In genomic region chr2:65378308-65378689, GRCh38 we compare ENCODE assay signal across 14 cellular contexts. TPM values are rescaled to one million over a fixed set of nuclear protein-coding genes. Genes with fewer than 3 reads are reported as not detected.
DNase-seq lines count a peak whose midpoint lies in the region; ATAC-seq and TF ChIP-seq lines count a peak whose summit lies in the region.
"Had no signal": no experiment of that assay in that cellular context is flagged by ENCODE, and none has a peak within 500 bp of the region (broad histone marks: within the 10 kb centered on the region; RNA-seq: fewer than 3 reads in every experiment).

No MANE protein-coding gene starts in this region.

- intact Hi-C loops in IMR-90 (cut with micrococcal nuclease) (no loop called here), colonic mucosa (cut with DNase I) (no loop called here)

- TF ChIP-seq CTCF in IMR-90 (conservative IDR thresholded peaks at IDR 0.05; ENCODE audit: low read depth, low read length) (no peak), colonic mucosa (IDR thresholded peaks at IDR 0.05) (no peak), RWPE1 (conservative IDR thresholded peaks at IDR 0.05; ENCODE audit: low read depth) (no peak)

- peaks cover 45% of the 10 kb centered on the region for H3K4me1 Mint-ChIP-seq in T-helper 1 cell treated with Interleukin-12 subunit alpha and Interleukin-12 subunit beta and Interleukin-4 antibody, amounts not matched to agents 30 μg/mL and 1 μg/mL, for 36 hours (ENCODE audit: low read depth)

- H4K8ac ChIP-seq in IMR-90 (ENCODE audit: low read depth in 2 of 2, low read length in 2 of 2) (no peak overlapping the region; a peak in 1 of 4 replicates), trophoblast cell (ENCODE audit: low read depth, low read length) (no peak overlapping the region)

- CTCF ChIA-PET in IMR-90 (lab: Yijun Ruan, JAX): interaction anchor here (1.7 kb wide), 1 partner anchor 12 kb away, joined by 4 read pairs; no protein-coding TSS in a partner anchor
- CTCF ChIA-PET in RWPE1 (lab: Yijun Ruan, JAX): interaction anchor here (1.2 to 1.4 kb wide), 2 partner anchors 11 to 113 kb away, joined by 3 to 4 read pairs; no protein-coding TSS in a partner anchor

- H3K4ac ChIP-seq in IMR-90 (ENCODE audit: low read depth, low read length) (0 out of 2 replicates have a peak overlapping the region, but pooled peaks have one; percentile 8), trophoblast cell (ENCODE audit: low read depth, low read length) (no peak overlapping the region)

- no peak for ATAC-seq in IMR-90 (ENCODE audit: low read depth)

- peaks cover 43% of the 10 kb centered on the region for H4K20me1 ChIP-seq in IMR-90 (ENCODE audit: insufficient read depth, low read length)

- TF ChIP-seq RAD21 in IMR-90 (IDR thresholded peaks at IDR 0.05; ENCODE audit: low read length): no peak

- H2BK12ac ChIP-seq in trophoblast cell (ENCODE audit: low read length): no peak overlapping the region

- H3K36me3 Mint-ChIP-seq in T-helper 1 cell treated with Interleukin-12 subunit alpha and Interleukin-12 subunit beta and Interleukin-4 antibody, amounts not matched to agents 30 μg/mL and 1 μg/mL, for 36 hours (ENCODE audit: low read depth): peaks cover 3% of the 10 kb centered on the region

- H3K9me3 Mint-ChIP-seq in T-helper 1 cell treated with Interleukin-12 subunit alpha and Interleukin-12 subunit beta and Interleukin-4 antibody, amounts not matched to agents 30 μg/mL and 1 μg/mL, for 36 hours: no peaks in the 10 kb centered on the region

- peak overlapping the region; percentile 30; the same call in 1 of the 2 replicates for H3K14ac ChIP-seq in IMR-90 (replicated peaks; ENCODE audit: low read depth, low read length)
- no peak overlapping the region for H3K14ac ChIP-seq in trophoblast cell (ENCODE audit: low read length)

- H3K23ac ChIP-seq in IMR-90 (ENCODE audit: low read depth, low read length): peak overlapping the region; percentile 48; the same call in 1 of the 2 replicates
- H3K23ac ChIP-seq in trophoblast cell (ENCODE audit: low read length): no peak overlapping the region

- H3K27ac ChIP-seq in IMR-90 (ENCODE audit: insufficient read depth, low read length) (no peak overlapping the region), colonic mucosa (peak overlapping the region; percentile 38), trophoblast cell (ENCODE audit: low read depth, low read length) (no peak overlapping the region), RWPE1 (no peak overlapping the region)
- H3K27ac ChIP-seq: HL-60 had no signal

- no peak overlapping the region for H2AFZ ChIP-seq in IMR-90 (replicated peaks; ENCODE audit: low read length, poor library complexity)
- no peak overlapping the region for H2AFZ ChIP-seq in trophoblast cell (ENCODE audit: insufficient read depth, low read length, poor library complexity)

- H3K27me3 ChIP-seq in IMR-90 (ENCODE audit: control insufficient read depth, insufficient read depth, low read length): no peaks in the 10 kb centered on the region
- H3K27me3 ChIP-seq in colonic mucosa: no peaks in the 10 kb centered on the region
- no peaks in the 10 kb centered on the region for H3K27me3 ChIP-seq in trophoblast cell (ENCODE audit: insufficient read depth, low read length)

- H3K4me3 ChIP-seq in IMR-90 (ENCODE audit: insufficient read depth, low read depth, low read length) (no peak overlapping the region), colonic mucosa (no peak overlapping the region), trophoblast cell (ENCODE audit: low read depth, low read length) (no peak overlapping the region)

- H3K27me3 Mint-ChIP-seq in T-helper 1 cell treated with Interleukin-12 subunit alpha and Interleukin-12 subunit beta and Interleukin-4 antibody, amounts not matched to agents 30 μg/mL and 1 μg/mL, for 36 hours (ENCODE audit: low read depth): no peaks in the 10 kb centered on the region

- dilution Hi-C loops in IMR-90 (cut with HindIII; ENCODE audit: low sequenced_read_pairs, unreplicated experiment): no loop called here

- in situ Hi-C loops in IMR-90 (cut with MboI; ENCODE audit: low sequenced_read_pairs): no loop called here

- H4K91ac ChIP-seq in IMR-90 (ENCODE audit: insufficient read depth, low read depth, low read length) (no peak overlapping the region), trophoblast cell (ENCODE audit: low read depth, low read length) (no peak overlapping the region)

- H2BK120ac ChIP-seq in IMR-90 (ENCODE audit: low read depth, low read length): peak overlapping the region; percentile 29; the same call in 1 of the 2 replicates
- H2BK120ac ChIP-seq in trophoblast cell (ENCODE audit: insufficient read depth, low read length, poor library complexity): no peak overlapping the region

- POLR2A ChIA-PET in IMR-90 (lab: Charles Lee; ENCODE audit: unreplicated experiment): no interaction called here
- POLR2A ChIA-PET in RWPE1 (lab: Yijun Ruan, JAX; ENCODE audit: low non-redundant PET): no interaction called here

- no TSS peak for BruUV-seq in IMR-90 (replicated peaks; lab: Mats Ljungman, UMichigan)

- peaks cover 21% of the 10 kb centered on the region for H3K4me1 ChIP-seq in IMR-90 (ENCODE audit: control insufficient read depth, insufficient read depth, low read length)
- peaks cover 13% of the 10 kb centered on the region for H3K4me1 ChIP-seq in colonic mucosa
- peaks cover 26 to 37% of the 10 kb centered on the region in 2 experiments for H3K4me1 ChIP-seq in trophoblast cell (ENCODE audit: control insufficient read depth in 1 of 2, insufficient read depth in 2 of 2, low read length in 2 of 2)

- H3K9ac ChIP-seq in IMR-90 (ENCODE audit: low read depth, low read length) (no peak overlapping the region), colonic mucosa (ENCODE audit: low read depth in 2 of 2, low read length in 2 of 2) (no peak overlapping the region), trophoblast cell (ENCODE audit: low read length) (no peak overlapping the region)

- H2BK20ac ChIP-seq in IMR-90 (ENCODE audit: low read depth, low read length): 0 out of 2 replicates have a peak overlapping the region, but pooled peaks have one; percentile 23

- peaks cover 39 to 84% of the 10 kb centered on the region in 2 experiments for H3K79me1 ChIP-seq in IMR-90 (ENCODE audit: low read depth in 1 of 2, low read length in 2 of 2)
- H3K79me1 ChIP-seq in trophoblast cell (ENCODE audit: low read length): peaks cover 5% of the 10 kb centered on the region

- no peak overlapping the region for H3K56ac ChIP-seq in IMR-90 (ENCODE audit: extremely low read depth, insufficient read depth, low read length)

- H2AK5ac ChIP-seq in IMR-90 (ENCODE audit: low read depth, low read length) (peak overlapping the region; percentile 65; the same call in 1 of the 2 replicates), trophoblast cell (ENCODE audit: low read length) (no peak overlapping the region)

- H3K9me1 ChIP-seq in IMR-90 (ENCODE audit: insufficient read depth, low read length): peaks cover 41% of the 10 kb centered on the region

- no peak overlapping the region for H4K5ac ChIP-seq in IMR-90 (ENCODE audit: low read depth, low read length)

- H3K36me3 ChIP-seq in IMR-90 (ENCODE audit: control insufficient read depth, insufficient read depth, low read length): no peaks in the 10 kb centered on the region
- no peaks in the 10 kb centered on the region for H3K36me3 ChIP-seq in colonic mucosa
- no peaks in the 10 kb centered on the region for H3K36me3 ChIP-seq in trophoblast cell (ENCODE audit: control insufficient read depth in 1 of 2, insufficient read depth in 2 of 2, low read length in 2 of 2)

- no peak overlapping the region for H2AK9ac ChIP-seq in IMR-90 (replicated peaks; ENCODE audit: low read depth, low read length, poor library complexity)

- H3K27ac Mint-ChIP-seq in T-helper 1 cell treated with Interleukin-12 subunit alpha and Interleukin-12 subunit beta and Interleukin-4 antibody, amounts not matched to agents 30 μg/mL and 1 μg/mL, for 36 hours: peak overlapping the region; percentile 62

- TF ChIP-seq POLR2A in IMR-90 (IDR thresholded peaks at IDR 0.05; ENCODE audit: low read depth, low read length): no peak

- DNase-seq in T-helper 1 cell (no peak), IMR-90 (no peak), colonic mucosa (no peak), trophoblast cell (no peak), RWPE1 (ENCODE audit: low spot score) (no peak), NCI-H2227 (lab: John Stamatoyannopoulos, UW; ENCODE audit: unreplicated experiment) (no peak), COR-L47 (lab: John Stamatoyannopoulos, UW) (no peak)
- DNase-seq: DMS153, H7, NCI-H1436, NCI-H2171, NCI-H446 treated with DMSO at 0.1 percent for 48 hours had no signal

- H2BK5ac ChIP-seq in IMR-90 (ENCODE audit: low read depth, low read length, poor library complexity, severe bottlenecking) (peak overlapping the region; percentile 57), trophoblast cell (ENCODE audit: low read depth, low read length, poor library complexity) (no peak overlapping the region)

- H3K79me2 ChIP-seq in trophoblast cell (ENCODE audit: control insufficient read depth, insufficient read depth, low read length, poor library complexity): no peaks in the 10 kb centered on the region

- H3K18ac ChIP-seq in IMR-90 (ENCODE audit: low read depth, low read length) (no peak overlapping the region), trophoblast cell (ENCODE audit: low read length) (peak overlapping the region; percentile 58)

- H3K4me2 ChIP-seq in IMR-90 (ENCODE audit: low read depth, low read length) (no peak overlapping the region), trophoblast cell (ENCODE audit: low read length) (no peak overlapping the region)

- WGBS in IMR-90 (ENCODE audit: extremely low coverage in 2 of 2, insufficient read length in 1 of 2), 2 experiments: no CpG with 5 or more reads among the region's 4 CpGs
- no CpG with 5 or more reads among the region's 4 CpGs for WGBS in trophoblast cell (ENCODE audit: extremely low coverage, insufficient coverage, insufficient read length)

- H3K9me3 ChIP-seq in IMR-90 (ENCODE audit: control insufficient read depth, insufficient read depth, low read length): no peaks in the 10 kb centered on the region
- no peaks in the 10 kb centered on the region for H3K9me3 ChIP-seq in colonic mucosa
- no peaks in the 10 kb centered on the region for H3K9me3 ChIP-seq in trophoblast cell (ENCODE audit: insufficient read depth, low read depth, low read length)

- H2BK15ac ChIP-seq in IMR-90 (ENCODE audit: low read depth, low read length): 0 out of 3 replicates have a peak overlapping the region, but pooled peaks have one; percentile 33

- no peak overlapping the region for H4K12ac ChIP-seq in trophoblast cell (ENCODE audit: low read depth, low read length)

- no peak overlapping the region for H3K4me3 Mint-ChIP-seq in T-helper 1 cell treated with Interleukin-12 subunit alpha and Interleukin-12 subunit beta and Interleukin-4 antibody, amounts not matched to agents 30 μg/mL and 1 μg/mL, for 36 hours

TF ChIP-seq in IMR-90, 13 proteins besides CTCF, POLR2A, EP300 and RAD21 (continues in another document):
- TF ChIP-seq BHLHE40 (IDR thresholded peaks at IDR 0.05; ENCODE audit: low read depth, low read length): no peak

RNA-seq across cellular contexts. Expression of gene SPRED2, which starts 54.1 kb away (rescaled TPM):
- total RNA-seq in IMR-90 (2012; rRNA removed) (4.7 and 4.8 TPM in 2 replicates), colonic mucosa (10 to 100 TPM; 36.9 to 47.8 TPM)
- polyA plus RNA-seq in IMR-90 (2012; rRNA removed): 18.7 and 19.1 TPM in 2 replicates
- 12.6 and 28.8 TPM in 2 replicates for polyA plus RNA-seq in IMR-90 (2012; cell fraction: cytosol; rRNA removed)
- 23.1 and 31.2 TPM in 2 replicates for polyA plus RNA-seq in IMR-90 (2012; cell fraction: nucleus; rRNA removed; ENCODE audit: low replicate concordance)
- polyA plus RNA-seq in trophoblast cell (2013): 12.0 and 12.8 TPM in 2 replicates
